Comparison of ENCODE assay signal across 9 cellular contexts in the genomic region with DNA sequence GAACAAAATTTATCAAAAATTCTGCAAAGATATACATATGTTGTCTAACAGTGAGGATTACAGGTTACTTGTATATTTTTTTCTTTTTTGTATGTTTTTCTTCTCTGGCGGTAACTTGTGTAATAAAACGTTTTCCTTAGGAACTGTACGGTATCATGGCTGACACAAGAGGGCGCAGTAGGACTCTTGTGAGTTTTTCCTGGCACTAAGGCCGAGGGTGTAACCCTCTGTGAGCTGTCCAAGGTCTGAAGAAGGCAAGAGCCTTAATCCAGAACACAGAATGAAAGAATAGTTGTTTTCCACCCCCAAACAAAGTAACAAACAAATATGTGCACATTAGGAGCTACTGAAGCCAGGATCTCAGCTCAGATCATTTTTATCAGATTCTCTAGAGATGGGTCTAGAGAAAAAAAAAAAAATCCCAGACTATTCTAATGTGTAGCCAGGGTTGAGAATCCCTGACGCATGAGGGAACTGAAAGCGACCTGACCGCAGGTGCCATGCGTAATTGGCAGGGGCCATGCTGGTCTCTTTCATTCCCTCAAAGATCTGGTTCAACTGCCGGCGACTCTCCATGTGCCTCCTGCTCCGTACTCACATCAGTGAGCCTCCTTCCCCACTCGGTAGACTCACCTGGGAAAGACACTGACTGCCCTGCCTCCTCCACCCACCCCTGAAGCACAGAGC. TPM values are rescaled to one million over a fixed set of nuclear protein-coding genes. Genes with fewer than 3 reads are reported as not detected.
DNase-seq lines count a peak whose midpoint lies in the region; ATAC-seq and TF ChIP-seq lines count a peak whose summit lies in the region.
"Had no signal": no experiment of that assay in that cellular context is flagged by ENCODE, and none has a peak within 500 bp of the region (broad histone marks: within the 10 kb centered on the region; RNA-seq: fewer than 3 reads in every experiment).

No MANE protein-coding gene starts in this region.

- no peak overlapping the region for H3K9ac ChIP-seq in OCI-LY3 (ENCODE audit: low read length)

- peak; percentile 21 for DNase-seq in NCI-H1436 (lab: John Stamatoyannopoulos, UW)
- no peak for DNase-seq in NCI-H1436 treated with DMSO at 0.1 percent for 48 hours (lab: John Stamatoyannopoulos, UW)
- peak; percentile 86 for DNase-seq in HT-29 (ENCODE audit: low spot score)
- peak; percentile 42 for DNase-seq in MCF 10A (ENCODE audit: unreplicated experiment)
- peak; percentile 85 for DNase-seq in iris pigment epithelial cell (ENCODE audit: low read depth)
- DNase-seq in stimulated activated naive CD8-positive, alpha-beta T cell treated with anti-CD3 and anti-CD28 coated beads, Interleukin-15, amount 100 ng/mL, for 72 hours = peak; percentile 24 to 44

- intact Hi-C loops in MCF 10A (cut with micrococcal nuclease) = loop anchor here (1.0 to 10.0 kb wide), 2 partner anchors 866 to 1018 kb away; no protein-coding TSS in a partner anchor

- H3K4me3 ChIP-seq in OCI-LY3 (ENCODE audit: low read length) = no peak overlapping the region

- peak; percentile 88 for ATAC-seq in GM21423 (IDR thresholded peaks at IDR 0.05; ENCODE audit: unreplicated experiment)
- ATAC-seq in stimulated activated naive CD8-positive, alpha-beta T cell treated with anti-CD3 and anti-CD28 coated beads, Interleukin-15, amount 100 ng/mL, for 72 hours = peak; percentile 69

- no peak overlapping the region for H3K27ac ChIP-seq in OCI-LY3 (ENCODE audit: low read length)

- H3K27ac Mint-ChIP-seq in MCF 10A (ENCODE audit: low read depth, unreplicated experiment) = no peak overlapping the region
- no peak overlapping the region for H3K27ac Mint-ChIP-seq in stimulated activated naive CD8-positive, alpha-beta T cell treated with anti-CD3 and anti-CD28 coated beads, Interleukin-15, amount 100 ng/mL, for 72 hours
- H3K27ac Mint-ChIP-seq: B cell had no signal

- TF ChIP-seq CTCF in OCI-LY3 (IDR thresholded peaks at IDR 0.05; ENCODE audit: low read depth, low read length) (peak; percentile 82), MCF 10A (IDR thresholded peaks at IDR 0.05; ENCODE audit: unreplicated experiment) (peak; percentile 79)

- H3K4me2 ChIP-seq in OCI-LY3 (ENCODE audit: low read length) = no peak overlapping the region

- peaks cover 3% of the 10 kb centered on the region; the same call in 1 of the 2 replicates for H4K20me1 ChIP-seq in OCI-LY3 (ENCODE audit: insufficient read depth, low read length)

- no peaks in the 10 kb centered on the region for H3K9me3 ChIP-seq in OCI-LY3 (ENCODE audit: insufficient read depth, low read length)

- no peak overlapping the region for H2AFZ ChIP-seq in OCI-LY3 (ENCODE audit: low read depth, low read length)

- H3K9me3 Mint-ChIP-seq in MCF 10A (ENCODE audit: unreplicated experiment) = no peaks in the 10 kb centered on the region
- H3K9me3 Mint-ChIP-seq in stimulated activated naive CD8-positive, alpha-beta T cell treated with anti-CD3 and anti-CD28 coated beads, Interleukin-15, amount 100 ng/mL, for 72 hours = no peaks in the 10 kb centered on the region

- CTCF ChIA-PET in MCF 10A (lab: Yijun Ruan, JAX) = interaction anchor here (0.5 to 2.8 kb wide), 21 partner anchors 9 to 1214 kb away, joined by 3 to 18 read pairs (median 3); no protein-coding TSS in a partner anchor

- BruUV-seq in MCF 10A (replicated peaks; lab: Mats Ljungman, UMichigan) = no TSS peak

- no peaks in the 10 kb centered on the region for H3K4me1 Mint-ChIP-seq in MCF 10A (ENCODE audit: insufficient read depth, unreplicated experiment)
- H3K4me1 Mint-ChIP-seq in stimulated activated naive CD8-positive, alpha-beta T cell treated with anti-CD3 and anti-CD28 coated beads, Interleukin-15, amount 100 ng/mL, for 72 hours = no peaks in the 10 kb centered on the region

- no peak overlapping the region for H3K4me3 Mint-ChIP-seq in MCF 10A (ENCODE audit: unreplicated experiment)
- H3K4me3 Mint-ChIP-seq in stimulated activated naive CD8-positive, alpha-beta T cell treated with anti-CD3 and anti-CD28 coated beads, Interleukin-15, amount 100 ng/mL, for 72 hours = no peak overlapping the region
- H3K4me3 Mint-ChIP-seq: B cell had no signal

- H3K27me3 ChIP-seq in OCI-LY3 (ENCODE audit: low read depth, low read length) = no peaks in the 10 kb centered on the region

- H3K36me3 Mint-ChIP-seq in MCF 10A (ENCODE audit: insufficient read depth, unreplicated experiment) = no peaks in the 10 kb centered on the region

- no peaks in the 10 kb centered on the region for H3K36me3 ChIP-seq in OCI-LY3 (replicated peaks; ENCODE audit: low read depth, low read length)

- H3K27me3 Mint-ChIP-seq in MCF 10A (ENCODE audit: insufficient read depth, unreplicated experiment) = peaks cover 20% of the 10 kb centered on the region
- peaks cover 2% of the 10 kb centered on the region for H3K27me3 Mint-ChIP-seq in stimulated activated naive CD8-positive, alpha-beta T cell treated with anti-CD3 and anti-CD28 coated beads, Interleukin-15, amount 100 ng/mL, for 72 hours
- H3K27me3 Mint-ChIP-seq: B cell had no signal

- no peaks in the 10 kb centered on the region for H3K4me1 ChIP-seq in OCI-LY3 (ENCODE audit: low read length)

- H3K79me2 ChIP-seq in OCI-LY3 (ENCODE audit: low read length) = no peaks in the 10 kb centered on the region

- POLR2A ChIA-PET in MCF 10A (lab: Yijun Ruan, JAX) = no interaction called here

RNA-seq across cellular contexts. Expression of gene TMEM200C, which starts 27.0 kb away (rescaled TPM):
- total RNA-seq in HT-29 (2014; rRNA removed; shearing (Covaris generic)) = not detected in 2 replicates
- total RNA-seq in MCF 10A (2022) = not detected in 2 replicates
- total RNA-seq: B cell had no signal
